ENCODE assay signal across 8 cellular contexts in the genomic region with DNA sequence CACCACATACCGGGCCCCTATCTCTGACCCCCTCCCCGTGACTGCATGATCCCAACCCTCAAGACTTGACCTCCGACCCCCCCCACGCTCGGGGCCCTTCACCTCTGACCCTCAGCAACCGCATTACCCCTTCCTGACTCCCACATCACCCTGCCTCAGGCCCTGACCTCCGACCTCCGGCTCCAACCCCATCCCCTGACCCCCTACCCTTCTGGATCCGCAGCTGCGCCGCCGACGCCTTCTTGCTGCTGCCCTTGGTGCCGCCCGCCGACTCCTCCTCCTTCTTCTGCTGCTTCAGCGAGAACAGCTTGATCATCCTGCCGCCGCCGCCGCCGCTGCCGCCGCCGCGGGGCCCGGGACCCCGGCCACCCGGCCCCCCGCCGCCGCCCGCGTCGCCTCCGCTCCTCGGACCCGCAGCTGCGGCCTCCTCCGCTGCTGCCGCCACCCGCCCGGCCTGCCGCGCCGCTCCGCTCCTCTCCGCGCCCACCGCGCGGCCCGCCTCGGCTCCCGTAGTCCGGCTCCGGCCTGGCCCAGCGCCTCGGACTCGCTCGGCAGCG. TPM values are rescaled to one million over a fixed set of nuclear protein-coding genes. Genes with fewer than 3 reads are reported as not detected.
DNase-seq lines count a peak whose midpoint lies in the region; ATAC-seq and TF ChIP-seq lines count a peak whose summit lies in the region.

Gene UBE2M, minus strand, starts transcription at position 546 of the 557 bp plus-strand sequence. Its CDS starts 230 bp downstream, at position 316.

- peaks cover 28% of the 10 kb centered on the region for H3K4me1 Mint-ChIP-seq in activated T-helper 17 cell treated with anti-CD3 and anti-CD28 coated beads, Interleukin-2, amount 50 U/mL, for 72 hours

- no peaks in the 10 kb centered on the region for H3K9me3 ChIP-seq in gastroesophageal sphincter
- H3K9me3 ChIP-seq in parathyroid adenoma (ENCODE audit: control insufficient read depth, low read length) = no peaks in the 10 kb centered on the region

- peak in 1 of 2 donors; percentile 16 for TF ChIP-seq POLR2A in gastroesophageal sphincter (IDR thresholded peaks at IDR 0.05)

- peaks cover 66% of the 10 kb centered on the region for H3K36me3 Mint-ChIP-seq in activated T-helper 17 cell treated with anti-CD3 and anti-CD28 coated beads, Interleukin-2, amount 50 U/mL, for 72 hours (ENCODE audit: low read depth)

- DNase-seq in ELR (ENCODE audit: low read depth) (peak; percentile 46), HT1080 (ENCODE audit: low read depth) (no peak), SW 1271 (lab: John Stamatoyannopoulos, UW) (no peak), OCI-M1 (lab: John Stamatoyannopoulos, UW) (no peak), SHP77 (lab: John Stamatoyannopoulos, UW) (no peak)

- TF ChIP-seq EP300 in gastroesophageal sphincter (IDR thresholded peaks at IDR 0.05) = no peak

- TF ChIP-seq CTCF in gastroesophageal sphincter (IDR thresholded peaks at IDR 0.05) (no peak), parathyroid adenoma (IDR thresholded peaks at IDR 0.05) (no peak)

- H2AFZ ChIP-seq in parathyroid adenoma = peak within 1 kb of the TSS; percentile 92

- H3K4me1 ChIP-seq in gastroesophageal sphincter = peaks cover 12 to 79% (median 60%) of the 10 kb centered on the region in 3 donors
- peaks cover 43% of the 10 kb centered on the region for H3K4me1 ChIP-seq in parathyroid adenoma

- H3K27me3 ChIP-seq in gastroesophageal sphincter (no peaks in the 10 kb centered on the region), parathyroid adenoma (ENCODE audit: control insufficient read depth, insufficient read depth, low read length) (no peaks in the 10 kb centered on the region)

- H3K36me3 ChIP-seq in gastroesophageal sphincter (peaks cover 0 to 22% of the 10 kb centered on the region in 2 donors), parathyroid adenoma (ENCODE audit: control insufficient read depth, insufficient read depth, low read length) (no peaks in the 10 kb centered on the region)

- H3K4me3 Mint-ChIP-seq in activated T-helper 17 cell treated with anti-CD3 and anti-CD28 coated beads, Interleukin-2, amount 50 U/mL, for 72 hours = peak within 1 kb of the TSS; percentile 100

- H3K9me3 Mint-ChIP-seq in activated T-helper 17 cell treated with anti-CD3 and anti-CD28 coated beads, Interleukin-2, amount 50 U/mL, for 72 hours = no peaks in the 10 kb centered on the region

- peak within 1 kb of the TSS; percentile 97 for H3K4me2 ChIP-seq in parathyroid adenoma (ENCODE audit: low read length)

- H3K4me3 ChIP-seq in gastroesophageal sphincter = peak within 1 kb of the TSS; percentile 52 to 91
- peak within 1 kb of the TSS; percentile 91 for H3K4me3 ChIP-seq in parathyroid adenoma (ENCODE audit: low read depth, low read length)

- H3K27ac ChIP-seq in gastroesophageal sphincter (peak within 1 kb of the TSS; percentile 90 to 100 (median 100)), parathyroid adenoma (peak within 1 kb of the TSS; percentile 100)

- ATAC-seq in activated T-helper 17 cell treated with anti-CD3 and anti-CD28 coated beads, Interleukin-2, amount 50 U/mL, for 72 hours (replicated peaks) = peak; percentile 9
- no peak for ATAC-seq in gastroesophageal sphincter

- peaks cover 40% of the 10 kb centered on the region for H3K79me2 ChIP-seq in parathyroid adenoma

- no peaks in the 10 kb centered on the region for H3K27me3 Mint-ChIP-seq in activated T-helper 17 cell treated with anti-CD3 and anti-CD28 coated beads, Interleukin-2, amount 50 U/mL, for 72 hours

- WGBS in gastroesophageal sphincter (ENCODE audit: low coverage in 1 of 2), 2 donors = 0% methylated on average over 10 to 22 of the region's 62 CpGs

- peak within 1 kb of the TSS; percentile 99 for H3K9ac ChIP-seq in parathyroid adenoma

- peak within 1 kb of the TSS; percentile 100 for H3K27ac Mint-ChIP-seq in activated T-helper 17 cell treated with anti-CD3 and anti-CD28 coated beads, Interleukin-2, amount 50 U/mL, for 72 hours

RNA-seq across cellular contexts. Expression of gene UBE2M, which starts in this region (rescaled TPM):
- 229 and 237 TPM in 2 replicates for total RNA-seq in HT1080 (2014; rRNA removed; shearing (Covaris generic))
- 124 and 159 TPM in 2 replicates for polyA plus RNA-seq in HT1080 (2015; cell fraction: cytosol; rRNA removed)
- polyA plus RNA-seq in HT1080 (2015; cell fraction: nucleus; rRNA removed) = 83.2 and 89.2 TPM in 2 replicates
- 100 to 1,000 TPM; 102 to 141 TPM for total RNA-seq in activated T-helper 17 cell treated with anti-CD3 and anti-CD28 coated beads, Interleukin-2, amount 50 U/mL, for 72 hours
- total RNA-seq in gastroesophageal sphincter = 10 to 100 TPM; 28.1 to 43.6 (median 37.8) TPM
